8 cellular contexts compared by ENCODE assay signal in genomic region chr10:3783313-3783689, GRCh38. TPM values are rescaled to one million over a fixed set of nuclear protein-coding genes. Genes with fewer than 3 reads are reported as not detected.
A peak's percentile ranks its signal among the peaks of the same experiment; 100 is the strongest.
DNase-seq lines count a peak whose midpoint lies in the region; ATAC-seq and TF ChIP-seq lines count a peak whose summit lies in the region.

No MANE protein-coding gene starts in this region.

- peak overlapping the region; percentile 97 to 100 (median 99) for H3K27ac ChIP-seq in BLaER1 treated with 17β-estradiol and CSF1 and Interleukin-3, amounts not matched to agents 10 nM and 100 nM

- no peak for TF ChIP-seq CTCF in cardiac fibroblast (IDR thresholded peaks at IDR 0.05; ENCODE audit: low read depth, low read length)

- H4K20me1 ChIP-seq in BLaER1 treated with 17β-estradiol and CSF1 and Interleukin-3, amounts not matched to agents 10 nM and 100 nM, result peaks cover 45 to 67% (median 65%) of the 10 kb centered on the region in 11 experiments

- ATAC-seq in GM19395 (IDR thresholded peaks at IDR 0.05; ENCODE audit: unreplicated experiment) (peak; percentile 38), HG02840 (IDR thresholded peaks at IDR 0.05; ENCODE audit: low FRiP score, unreplicated experiment) (no peak)

- H3K9ac ChIP-seq in BLaER1 treated with 17β-estradiol and CSF1 and Interleukin-3, amounts not matched to agents 10 nM and 100 nM, result peak overlapping the region; percentile 97 to 100 (median 99)

- H3K4me3 ChIP-seq in BLaER1 treated with 17β-estradiol and CSF1 and Interleukin-3, amounts not matched to agents 10 nM and 100 nM, result peak overlapping the region; percentile 87 to 99 (median 94)
- H3K4me3 ChIP-seq in Jurkat, Clone E6-1 (ENCODE audit: low read length), result peak overlapping the region; percentile 82
- peak overlapping the region; percentile 79 to 90 for H3K4me3 ChIP-seq in cardiac fibroblast (replicated peaks in 1 of 2; ENCODE audit: low read depth in 2 of 2, low read length in 2 of 2)

- H3K36me3 ChIP-seq in BLaER1 treated with 17β-estradiol and CSF1 and Interleukin-3, amounts not matched to agents 10 nM and 100 nM, result peaks cover 40 to 66% (median 45%) of the 10 kb centered on the region in 11 experiments

- peaks cover 0 to 5% (median 0%) of the 10 kb centered on the region in 11 experiments; a peak in 5 of 22 replicates for H3K9me3 ChIP-seq in BLaER1 treated with 17β-estradiol and CSF1 and Interleukin-3, amounts not matched to agents 10 nM and 100 nM (replicated peaks in 1 of 11)

- peak; percentile 57 for DNase-seq in Jurkat, Clone E6-1 (ENCODE audit: low read depth, low spot score)
- peak; percentile 32 for DNase-seq in UCSD-AML1 (lab: John Stamatoyannopoulos, UW; ENCODE audit: unreplicated experiment)
- peak in 1 of 2 donors; percentile 93 for DNase-seq in cardiac fibroblast (ENCODE audit: low read depth in 2 of 2)
- peak; percentile 61 for DNase-seq in kidney tubule cell (ENCODE audit: low spot score)
- DNase-seq in stimulated activated CD4-positive, alpha-beta T cell treated with anti-CD3 and anti-CD28 coated beads, Interleukin-4, amount 100 ng/mL, for 1 hour, result peak; percentile 73

- H3K4me1 ChIP-seq in BLaER1 treated with 17β-estradiol and CSF1 and Interleukin-3, amounts not matched to agents 10 nM and 100 nM, result peaks cover 29 to 57% (median 49%) of the 10 kb centered on the region in 10 experiments

- peak overlapping the region; percentile 41 to 99 (median 94); a peak in 21 of 22 replicates for H3K4me2 ChIP-seq in BLaER1 treated with 17β-estradiol and CSF1 and Interleukin-3, amounts not matched to agents 10 nM and 100 nM

- H3K27me3 ChIP-seq in BLaER1 treated with 17β-estradiol and CSF1 and Interleukin-3, amounts not matched to agents 10 nM and 100 nM, result no peaks in the 10 kb centered on the region

RNA-seq across cellular contexts. Expression of gene KLF6, which starts 1.7 kb away (rescaled TPM):
- polyA plus RNA-seq in Jurkat, Clone E6-1 (2012; ENCODE audit: insufficient read depth, insufficient read length), result 11.3 TPM
